In the genomic region with DNA sequence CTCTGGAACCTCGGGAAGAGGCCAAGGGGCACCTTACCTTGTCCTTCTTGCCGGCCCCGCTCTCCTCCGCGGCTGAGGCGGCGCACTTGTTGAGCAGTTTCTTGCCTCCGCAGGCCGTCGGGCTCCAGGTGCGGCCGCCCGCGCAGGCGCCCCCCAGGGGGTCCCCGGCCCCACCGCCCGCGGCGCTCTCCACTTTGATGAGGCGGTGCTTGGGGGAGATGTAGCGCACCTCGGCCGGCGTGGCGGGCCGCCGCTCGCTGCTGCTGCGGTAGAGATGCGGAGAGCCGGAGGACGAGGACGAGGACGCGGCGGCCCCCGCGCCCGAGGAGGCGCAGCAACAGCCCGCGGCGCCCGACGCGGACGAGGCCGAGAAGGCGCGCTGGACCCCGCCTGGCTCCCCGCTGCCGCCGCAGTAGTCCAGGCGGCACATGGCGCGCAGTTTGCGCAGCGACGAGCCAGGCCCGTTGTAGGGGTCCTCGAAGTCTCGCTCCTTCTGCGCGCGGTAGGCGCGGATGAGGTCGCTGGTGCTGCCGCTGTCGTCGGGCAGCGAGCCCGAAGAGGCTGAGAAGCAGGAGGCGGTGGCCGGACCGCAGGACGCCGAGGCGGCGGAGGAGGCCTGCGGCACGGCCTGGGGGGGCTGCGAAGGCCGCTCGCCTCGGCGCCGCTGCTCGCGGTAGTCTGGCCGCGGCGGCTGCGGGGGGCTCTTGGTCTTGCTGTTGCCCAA, we compare ENCODE assay signal across 8 cellular contexts. TPM values are rescaled to one million over a fixed set of nuclear protein-coding genes. Genes with fewer than 3 reads are reported as not detected.
DNase-seq lines count a peak whose midpoint lies in the region; TF ChIP-seq lines count a peak whose summit lies in the region.

No MANE protein-coding gene starts in this region.

- peak overlapping the region; percentile 68 for H4K8ac ChIP-seq in trophoblast cell (ENCODE audit: low read depth, low read length)

- no peaks in the 10 kb centered on the region for H3K9me3 Mint-ChIP-seq in activated CD4-positive, alpha-beta T cell treated with anti-CD3 and anti-CD28 coated beads, Interleukin-2, amount 10 ng/mL, durations not matched to agents 7 days and 5 days
- H3K9me3 Mint-ChIP-seq in activated CD4-positive, alpha-beta memory T cell treated with anti-CD3 and anti-CD28 coated beads for 36 hours: no peaks in the 10 kb centered on the region

- H3K9me3 ChIP-seq in esophagus muscularis mucosa (no peaks in the 10 kb centered on the region), trophoblast cell (ENCODE audit: insufficient read depth, low read depth, low read length) (peaks cover 3% of the 10 kb centered on the region)

- TF ChIP-seq CTCF in esophagus muscularis mucosa (IDR thresholded peaks at IDR 0.05): no peak

- peak overlapping the region; percentile 93 for H4K91ac ChIP-seq in trophoblast cell (ENCODE audit: low read depth, low read length)

- peak overlapping the region; percentile 87 for H3K9ac ChIP-seq in trophoblast cell (ENCODE audit: low read length)

- H3K18ac ChIP-seq in trophoblast cell (ENCODE audit: low read length): peak overlapping the region; percentile 98

- POLR2A ChIA-PET in activated CD4-positive, alpha-beta T cell treated with anti-CD3 and anti-CD28 coated beads, Interleukin-2, amount 10 ng/mL, durations not matched to agents 7 days and 5 days (lab: Charles Lee): no interaction called here
- POLR2A ChIA-PET in activated CD4-positive, alpha-beta memory T cell treated with anti-CD3 and anti-CD28 coated beads for 36 hours (lab: Charles Lee): no interaction called here

- H2AK5ac ChIP-seq in trophoblast cell (ENCODE audit: low read length): peak overlapping the region; percentile 66

- peak overlapping the region; percentile 51 for H2BK12ac ChIP-seq in trophoblast cell (ENCODE audit: low read length)

- intact Hi-C loops in activated CD4-positive, alpha-beta memory T cell treated with anti-CD3 and anti-CD28 coated beads for 36 hours (cut with micrococcal nuclease): loop anchor here (2.0 to 10.0 kb wide), 5 partner anchors 61 to 581 kb away; a partner anchor contains a TSS
- intact Hi-C loops in esophagus muscularis mucosa (cut with DNase I): loop anchor here (2.0 to 5.0 kb wide), 2 partner anchors 41 to 155 kb away; no protein-coding TSS in a partner anchor

- H3K27ac ChIP-seq in esophagus muscularis mucosa (replicated peaks in 1 of 4) (peak overlapping the region; percentile 87 to 98 (median 93)), trophoblast cell (ENCODE audit: low read depth, low read length) (peak overlapping the region; percentile 95)

- H2BK5ac ChIP-seq in trophoblast cell (ENCODE audit: low read depth, low read length, poor library complexity): peak overlapping the region; percentile 86

- H2AFZ ChIP-seq in trophoblast cell (ENCODE audit: insufficient read depth, low read length, poor library complexity): peak overlapping the region; percentile 52

- TF ChIP-seq POLR2A in esophagus muscularis mucosa (IDR thresholded peaks at IDR 0.05; ENCODE audit: low read depth): no peak

- H3K4ac ChIP-seq in trophoblast cell (ENCODE audit: low read depth, low read length): peak overlapping the region; percentile 97

- no peaks in the 10 kb centered on the region for H3K36me3 Mint-ChIP-seq in activated CD4-positive, alpha-beta T cell treated with anti-CD3 and anti-CD28 coated beads, Interleukin-2, amount 10 ng/mL, durations not matched to agents 7 days and 5 days (ENCODE audit: low read depth)
- no peaks in the 10 kb centered on the region for H3K36me3 Mint-ChIP-seq in activated CD4-positive, alpha-beta memory T cell treated with anti-CD3 and anti-CD28 coated beads for 36 hours

- H3K14ac ChIP-seq in trophoblast cell (ENCODE audit: low read length): peak overlapping the region; percentile 98

- H3K23ac ChIP-seq in trophoblast cell (ENCODE audit: low read length): peak overlapping the region; percentile 41

- H3K27me3 Mint-ChIP-seq in activated CD4-positive, alpha-beta T cell treated with anti-CD3 and anti-CD28 coated beads, Interleukin-2, amount 10 ng/mL, durations not matched to agents 7 days and 5 days: peaks cover 44% of the 10 kb centered on the region
- peaks cover 6% of the 10 kb centered on the region for H3K27me3 Mint-ChIP-seq in activated CD4-positive, alpha-beta memory T cell treated with anti-CD3 and anti-CD28 coated beads for 36 hours

- H3K4me3 Mint-ChIP-seq in activated CD4-positive, alpha-beta T cell treated with anti-CD3 and anti-CD28 coated beads, Interleukin-2, amount 10 ng/mL, durations not matched to agents 7 days and 5 days: peak overlapping the region; percentile 39
- H3K4me3 Mint-ChIP-seq in activated CD4-positive, alpha-beta memory T cell treated with anti-CD3 and anti-CD28 coated beads for 36 hours: peak overlapping the region; percentile 70

- WGBS in esophagus muscularis mucosa: no CpG with 5 or more reads among the region's 96 CpGs
- no CpG with 5 or more reads among the region's 96 CpGs for WGBS in trophoblast cell (ENCODE audit: extremely low coverage, insufficient coverage, insufficient read length)

- CTCF ChIA-PET in activated CD4-positive, alpha-beta T cell treated with anti-CD3 and anti-CD28 coated beads, Interleukin-2, amount 10 ng/mL, durations not matched to agents 7 days and 5 days (lab: Charles Lee): interaction anchor here (0.9 to 1.3 kb wide), 3 partner anchors 7 to 163 kb away, joined by 3 to 4 read pairs (median 3); no protein-coding TSS in a partner anchor
- CTCF ChIA-PET in activated CD4-positive, alpha-beta memory T cell treated with anti-CD3 and anti-CD28 coated beads for 36 hours (lab: Charles Lee): interaction anchor here (0.9 to 2.7 kb wide), 7 partner anchors 20 to 165 kb away, joined by 3 to 22 read pairs (median 4); no protein-coding TSS in a partner anchor

- TF ChIP-seq EP300 in esophagus muscularis mucosa (IDR thresholded peaks at IDR 0.05): no peak

- H3K79me2 ChIP-seq in trophoblast cell (ENCODE audit: control insufficient read depth, insufficient read depth, low read length, poor library complexity): peaks cover 48% of the 10 kb centered on the region

- peak overlapping the region; percentile 69 for H3K4me2 ChIP-seq in trophoblast cell (ENCODE audit: low read length)

- H3K4me3 ChIP-seq in esophagus muscularis mucosa (peak overlapping the region; percentile 89 to 99 (median 94)), trophoblast cell (ENCODE audit: low read depth, low read length) (peak overlapping the region; percentile 94)

- H4K12ac ChIP-seq in trophoblast cell (ENCODE audit: low read depth, low read length): peak overlapping the region; percentile 0

- peaks cover 26% of the 10 kb centered on the region for H3K79me1 ChIP-seq in trophoblast cell (ENCODE audit: low read length)

- no peak for DNase-seq in activated CD4-positive, alpha-beta T cell treated with anti-CD3 and anti-CD28 coated beads, Interleukin-2, amount 10 ng/mL, durations not matched to agents 7 days and 5 days
- no peak for DNase-seq in activated CD4-positive, alpha-beta T cell treated with anti-CD3 and anti-CD28 coated beads, Interleukin-2, amount 50 U/mL, for 4 hours
- no peak for DNase-seq in activated CD4-positive, alpha-beta memory T cell treated with anti-CD3 and anti-CD28 coated beads for 36 hours
- DNase-seq in esophagus muscularis mucosa (ENCODE audit: extremely low spot score): no peak
- DNase-seq in trophoblast cell: no peak
- no peak for DNase-seq in HPDE6-E6E7 (ENCODE audit: extremely low spot score)
- DNase-seq in activated CD4-positive, CD25-positive, alpha-beta regulatory T cell (lab: John Stamatoyannopoulos, UW): no peak
- no peak for DNase-seq in SW 1271 (lab: John Stamatoyannopoulos, UW)

- H3K4me1 Mint-ChIP-seq in activated CD4-positive, alpha-beta T cell treated with anti-CD3 and anti-CD28 coated beads, Interleukin-2, amount 10 ng/mL, durations not matched to agents 7 days and 5 days: peaks cover 15% of the 10 kb centered on the region
- peaks cover 19% of the 10 kb centered on the region for H3K4me1 Mint-ChIP-seq in activated CD4-positive, alpha-beta memory T cell treated with anti-CD3 and anti-CD28 coated beads for 36 hours (ENCODE audit: low read depth)

- no peak overlapping the region for H3K27ac Mint-ChIP-seq in activated CD4-positive, alpha-beta T cell treated with anti-CD3 and anti-CD28 coated beads, Interleukin-2, amount 10 ng/mL, durations not matched to agents 7 days and 5 days
- H3K27ac Mint-ChIP-seq in activated CD4-positive, alpha-beta memory T cell treated with anti-CD3 and anti-CD28 coated beads for 36 hours: no peak overlapping the region

- H2BK120ac ChIP-seq in trophoblast cell (ENCODE audit: insufficient read depth, low read length, poor library complexity): peak overlapping the region; percentile 42

- H3K27me3 ChIP-seq in esophagus muscularis mucosa (peaks cover 0 to 4% (median 0%) of the 10 kb centered on the region in 4 donors), trophoblast cell (ENCODE audit: insufficient read depth, low read length) (no peaks in the 10 kb centered on the region)

- peaks cover 49 to 62% (median 60%) of the 10 kb centered on the region in 4 donors for H3K4me1 ChIP-seq in esophagus muscularis mucosa
- peaks cover 24 to 39% of the 10 kb centered on the region in 2 experiments for H3K4me1 ChIP-seq in trophoblast cell (ENCODE audit: control insufficient read depth in 1 of 2, insufficient read depth in 2 of 2, low read length in 2 of 2)

- H3K36me3 ChIP-seq in esophagus muscularis mucosa: no peaks in the 10 kb centered on the region
- H3K36me3 ChIP-seq in trophoblast cell (ENCODE audit: control insufficient read depth in 1 of 2, insufficient read depth in 2 of 2, low read length in 2 of 2): peaks cover 4 to 11% of the 10 kb centered on the region in 2 experiments

RNA-seq across cellular contexts. Expression of a gene that starts 1.0 kb away (rescaled TPM):
- not detected for total RNA-seq in activated CD4-positive, alpha-beta T cell treated with anti-CD3 and anti-CD28 coated beads, Interleukin-2, amount 10 ng/mL, durations not matched to agents 7 days and 5 days
- total RNA-seq in activated CD4-positive, alpha-beta memory T cell treated with anti-CD3 and anti-CD28 coated beads for 36 hours: 1 to 10 TPM; 1.1 to 1.2 TPM
- 10 to 100 TPM; 16.6 to 21.2 (median 21.0) TPM for total RNA-seq in esophagus muscularis mucosa
- 21.8 and 22.1 TPM in 2 replicates for polyA plus RNA-seq in trophoblast cell (2013)

Comparison
In these comparisons a context has a peak if more than half of its experiments do, and no peak if none do; other contexts are left out.
1. RNA of a gene that starts 1.0 kb away (total RNA-seq): 16.6 to 21.2 TPM in esophagus muscularis mucosa; 1.1 to 1.2 TPM in activated CD4-positive, alpha-beta memory T cell treated with anti-CD3 and anti-CD28 coated beads for 36 hours and not detected in activated CD4-positive, alpha-beta T cell treated with anti-CD3 and anti-CD28 coated beads, Interleukin-2, amount 10 ng/mL, durations not matched to agents 7 days and 5 days; every median in the first group is over 4 times any median in the second.